ENCODE assay signal across 8 cellular contexts in genomic region chr4:105666693-105667092, GRCh38. TPM values are rescaled to one million over a fixed set of nuclear protein-coding genes. Genes with fewer than 3 reads are reported as not detected.
DNase-seq lines count a peak whose midpoint lies in the region; ATAC-seq and TF ChIP-seq lines count a peak whose summit lies in the region.

No MANE protein-coding gene starts in this region.

- H3K27ac Mint-ChIP-seq in effector memory CD8-positive, alpha-beta T cell, result no peak overlapping the region

- no peak overlapping the region for H3K4me3 ChIP-seq in choroid plexus epithelial cell (ENCODE audit: low read depth, low read length)

- H3K9me3 Mint-ChIP-seq in effector memory CD8-positive, alpha-beta T cell, result no peaks in the 10 kb centered on the region

- TF ChIP-seq CTCF in choroid plexus epithelial cell (conservative IDR thresholded peaks at IDR 0.05; ENCODE audit: low read depth, low read length), result peak; percentile 49

- H3K4me3 Mint-ChIP-seq in effector memory CD8-positive, alpha-beta T cell, result no peak overlapping the region

- DNase-seq in NCI-H1092 treated with DMSO at 0.1 percent for 48 hours (lab: John Stamatoyannopoulos, UW) (peak; percentile 55), NCI-H1092 (lab: John Stamatoyannopoulos, UW) (no peak), NCI-H2081 (lab: John Stamatoyannopoulos, UW) (peak; percentile 10 to 35), choroid plexus epithelial cell (ENCODE audit: low read depth) (peak; percentile 78), sciatic nerve (ENCODE audit: low spot score) (no peak), middle frontal gyrus (ENCODE audit: extremely low spot score, low spot score) (no peak), NK-92 (lab: John Stamatoyannopoulos, UW; ENCODE audit: unreplicated experiment) (no peak)
- DNase-seq in effector memory CD8-positive, alpha-beta T cell, result no peak

- peaks cover 22 to 26% of the 10 kb centered on the region in 2 donors for H3K27me3 Mint-ChIP-seq in effector memory CD8-positive, alpha-beta T cell

- intact Hi-C loops in sciatic nerve (cut with DNase I), result no loop called here

- peak; percentile 49 for ATAC-seq in sciatic nerve
- ATAC-seq in effector memory CD8-positive, alpha-beta T cell (replicated peaks), result no peak

- no peaks in the 10 kb centered on the region for H3K4me1 Mint-ChIP-seq in effector memory CD8-positive, alpha-beta T cell (ENCODE audit: low read depth in 2 of 2)

- no peaks in the 10 kb centered on the region for H3K36me3 Mint-ChIP-seq in effector memory CD8-positive, alpha-beta T cell (ENCODE audit: insufficient read depth)

RNA-seq across cellular contexts. Expression of gene INTS12, which starts 41.8 kb away (rescaled TPM):
- total RNA-seq in sciatic nerve, result 19.1 TPM

RNA-seq across cellular contexts. Expression of gene GSTCD, which starts 41.9 kb away (rescaled TPM):
- total RNA-seq in sciatic nerve, result 7.4 TPM

Comparison
In these comparisons a context has a peak if more than half of its experiments do, and no peak if none do; other contexts are left out.
1. DNase-seq: peak in NCI-H1092 treated with DMSO at 0.1 percent for 48 hours (single experiment), NCI-H2081 (2 of 2) and choroid plexus epithelial cell (single experiment); none in NCI-H1092 (single experiment), sciatic nerve (single experiment), middle frontal gyrus (single experiment), NK-92 (single experiment) and effector memory CD8-positive, alpha-beta T cell (0 of 3).